In the genomic region with DNA sequence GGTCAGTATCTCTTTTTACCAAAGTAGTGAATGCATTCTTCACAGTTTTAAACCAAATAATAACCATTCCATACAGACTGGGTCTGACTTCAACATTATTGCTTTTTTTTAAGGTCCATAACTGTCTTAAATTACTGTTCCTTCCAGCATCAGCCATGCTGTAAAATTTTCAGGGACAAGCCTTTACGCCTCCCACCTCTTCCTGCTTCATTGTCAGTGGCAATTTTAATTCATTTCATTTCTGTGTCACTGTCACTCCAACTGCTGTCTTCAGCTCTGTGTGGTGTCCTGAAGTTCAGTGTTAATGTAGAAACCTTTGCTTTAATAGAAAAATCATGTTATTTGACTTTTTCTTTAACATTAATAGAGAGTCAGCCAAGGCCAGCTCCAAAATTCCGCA, we compare ENCODE assay signal across 6 cellular contexts.
"Had no signal": no experiment of that assay in that cellular context is flagged by ENCODE, and none has a peak within 500 bp of the region (broad histone marks: within the 10 kb centered on the region; RNA-seq: fewer than 3 reads in every experiment).

No MANE protein-coding gene starts in this region.

- H3K4me3 ChIP-seq: K562 had no signal

- ATAC-seq: K562 had no signal

- H3K4me3 Mint-ChIP-seq: H9 had no signal

- H3K9me3 Mint-ChIP-seq: H9 had no signal

- DNase-seq: GOT3, H9, HCEC 1CT, IMR-90, KG1 had no signal
